25 cellular contexts compared by ENCODE assay signal in the genomic region with DNA sequence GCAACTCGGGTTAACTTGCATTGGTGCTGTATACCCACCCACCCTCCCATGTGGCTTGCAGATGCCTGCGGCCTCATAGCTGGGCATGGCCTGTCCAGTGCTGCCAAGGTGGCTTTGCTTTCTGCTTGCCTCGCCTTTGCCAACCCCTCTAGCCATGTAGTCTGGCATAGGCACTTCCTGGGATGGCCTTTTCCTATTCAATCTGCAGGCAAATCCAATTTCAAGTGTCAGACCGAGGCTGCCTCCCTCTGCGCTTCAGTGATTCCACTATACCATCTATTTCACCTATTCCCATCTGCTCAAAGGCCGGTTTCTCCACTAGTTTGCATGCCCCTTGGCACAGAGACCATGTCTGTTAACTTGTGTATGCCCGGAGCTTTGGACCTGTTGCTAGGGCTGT. TPM values are rescaled to one million over a fixed set of nuclear protein-coding genes. Genes with fewer than 3 reads are reported as not detected.
"Had no signal": no experiment of that assay in that cellular context is flagged by ENCODE, and none has a peak within 500 bp of the region (broad histone marks: within the 10 kb centered on the region; RNA-seq: fewer than 3 reads in every experiment).

No MANE protein-coding gene starts in this region.

- H3K27ac ChIP-seq: epithelial cell of prostate, heart left ventricle, lower lobe of right lung, ovary, prostate gland, upper lobe of right lung had no signal

- H3K4me3 Mint-ChIP-seq: activated B cell treated with CpG ODN at 0.5 μM for 24 hours; activated CD4-positive, alpha-beta T cell treated with anti-CD3 and anti-CD28 coated beads for 36 hours; activated naive CD8-positive, alpha-beta T cell; activated T-cell treated with anti-CD3 and anti-CD28 coated beads, Interleukin-2, amount 50 U/mL, for 4 hours had no signal

- H3K9me3 ChIP-seq: adrenal gland, lower lobe of right lung, ovary, prostate gland, upper lobe of right lung had no signal

- ATAC-seq: activated CD4-positive, alpha-beta T cell treated with anti-CD3 and anti-CD28 coated beads for 36 hours; activated T-cell treated with anti-CD3 and anti-CD28 coated beads, Interleukin-2, amount 50 U/mL, for 4 hours; heart left ventricle; left cardiac atrium; lower lobe of right lung; naive thymus-derived CD4-positive, alpha-beta T cell; stimulated activated naive CD8-positive, alpha-beta T cell treated with anti-CD3 and anti-CD28 coated beads, Interleukin-15, Interleukin-2, amounts not matched to agents 100 U/mL and 50 U/mL, for 24 hours; upper lobe of right lung had no signal

- H3K27ac Mint-ChIP-seq: activated B cell treated with CpG ODN at 0.5 μM for 24 hours; activated CD4-positive, alpha-beta T cell treated with anti-CD3 and anti-CD28 coated beads for 36 hours; activated naive CD8-positive, alpha-beta T cell; activated T-helper 2 cell treated with anti-CD3 and anti-CD28 coated beads, Interferon-gamma antibody, Interleukin-2, Interleukin-4, amounts not matched to agents 10 μg/mL and 5 μg/mL and 100 μg/mL, durations not matched to agents 14 hours and 24 hours and 36 hours had no signal

- H3K4me1 ChIP-seq: prostate gland had no signal

- H3K36me3 Mint-ChIP-seq: activated naive CD8-positive, alpha-beta T cell had no signal

- H3K4me1 Mint-ChIP-seq: activated CD4-positive, alpha-beta T cell treated with anti-CD3 and anti-CD28 coated beads for 36 hours had no signal

- H3K27me3 Mint-ChIP-seq: activated B cell treated with CpG ODN at 0.5 μM for 24 hours; activated CD4-positive, alpha-beta T cell treated with anti-CD3 and anti-CD28 coated beads for 36 hours; activated naive CD8-positive, alpha-beta T cell had no signal

- H3K4me3 ChIP-seq: adrenal gland, heart left ventricle, lower lobe of right lung, ovary, prostate gland, upper lobe of right lung had no signal

- H3K27me3 ChIP-seq: adrenal gland, ovary, upper lobe of right lung had no signal

- DNase-seq: activated B cell treated with CpG ODN at 0.5 μM for 24 hours; activated CD4-positive, alpha-beta T cell treated with anti-CD3 and anti-CD28 coated beads for 36 hours; activated CD4-positive, alpha-beta T cell treated with anti-CD3 and anti-CD28 coated beads, Interleukin-2, amount 50 U/mL, for 4 hours; activated CD8-positive, alpha-beta memory T cell treated with anti-CD3 and anti-CD28 coated beads, Interleukin-2, amount 50 U/mL, for 48 hours; activated naive CD4-positive, alpha-beta T cell; activated T-cell treated with anti-CD3 and anti-CD28 coated beads, Interleukin-2, amount 50 U/mL, for 4 hours; central memory CD4-positive, alpha-beta T cell; cortex of kidney; left cardiac atrium; lower lobe of right lung; ovary; stimulated activated CD4-positive, alpha-beta T cell treated with anti-CD3 and anti-CD28 coated beads, Interleukin-4, amount 100 ng/mL, for 24 hours; stimulated activated naive CD8-positive, alpha-beta T cell treated with anti-CD3 and anti-CD28 coated beads, Interleukin-15, Interleukin-2, amounts not matched to agents 100 U/mL and 50 U/mL, for 24 hours; T-helper 1 cell; upper lobe of right lung had no signal

- H3K36me3 ChIP-seq: adrenal gland, heart left ventricle, lower lobe of right lung, ovary, prostate gland, upper lobe of right lung had no signal

RNA-seq across cellular contexts. Expression of a gene that starts 57.2 kb away (rescaled TPM):
- total RNA-seq: activated CD4-positive, alpha-beta T cell treated with anti-CD3 and anti-CD28 coated beads for 36 hours; activated CD8-positive, alpha-beta memory T cell treated with anti-CD3 and anti-CD28 coated beads for 36 hours; activated T-cell treated with anti-CD3 and anti-CD28 coated beads, Interleukin-2, amount 50 U/mL, for 4 hours; activated T-helper 2 cell treated with anti-CD3 and anti-CD28 coated beads, Interferon-gamma antibody, Interleukin-2, Interleukin-4, amounts not matched to agents 10 μg/mL and 5 μg/mL and 100 μg/mL, durations not matched to agents 14 hours and 24 hours and 36 hours; astrocyte; fibroblast of villous mesenchyme; left cardiac atrium had no signal
- polyA plus RNA-seq: heart left ventricle had no signal
